In genomic region chr3:189195302-189195701, GRCh38 we compare ENCODE assay signal across 13 cellular contexts. TPM values are rescaled to one million over a fixed set of nuclear protein-coding genes. Genes with fewer than 3 reads are reported as not detected.
DNase-seq lines count a peak whose midpoint lies in the region; ATAC-seq and TF ChIP-seq lines count a peak whose summit lies in the region.
"Had no signal": no experiment of that assay in that cellular context is flagged by ENCODE, and none has a peak within 500 bp of the region (broad histone marks: within the 10 kb centered on the region; RNA-seq: fewer than 3 reads in every experiment).

No MANE protein-coding gene starts in this region.

- no peak overlapping the region for H3K27ac ChIP-seq in mesenchymal stem cell (ENCODE audit: low read length, poor library complexity, severe bottlenecking)
- H3K27ac ChIP-seq: body of pancreas had no signal

- H3K4me1 Mint-ChIP-seq in activated CD4-positive, alpha-beta T cell treated with anti-CD3 and anti-CD28 coated beads for 36 hours: no peaks in the 10 kb centered on the region
- H3K4me1 Mint-ChIP-seq in osteocyte (ENCODE audit: unreplicated experiment): no peaks in the 10 kb centered on the region

- H3K9ac ChIP-seq in mesenchymal stem cell (ENCODE audit: low read length): no peak overlapping the region

- no peak overlapping the region for H4K8ac ChIP-seq in mesenchymal stem cell (ENCODE audit: low read length)

- CTCF ChIA-PET in activated CD4-positive, alpha-beta T cell treated with anti-CD3 and anti-CD28 coated beads for 36 hours (lab: Charles Lee): interaction anchor here (0.5 to 1.1 kb wide), 2 partner anchors 13 to 20 kb away, joined by 3 read pairs; no protein-coding TSS in a partner anchor

- no peak overlapping the region for H3K23ac ChIP-seq in mesenchymal stem cell (ENCODE audit: low read length in 2 of 2)

- H3K27me3 Mint-ChIP-seq in activated CD4-positive, alpha-beta T cell treated with anti-CD3 and anti-CD28 coated beads for 36 hours: peaks cover 2% of the 10 kb centered on the region
- peaks cover 23% of the 10 kb centered on the region for H3K27me3 Mint-ChIP-seq in osteocyte (ENCODE audit: unreplicated experiment)
- H3K27me3 Mint-ChIP-seq: stimulated activated naive CD8-positive, alpha-beta T cell treated with anti-CD3 and anti-CD28 coated beads, Interleukin-15, Interleukin-2, amounts not matched to agents 100 ng/mL and 50 ng/mL, for 24 hours had no signal

- H2BK12ac ChIP-seq in mesenchymal stem cell (ENCODE audit: low read length in 2 of 2): no peak overlapping the region

- H3K27ac Mint-ChIP-seq in activated CD4-positive, alpha-beta T cell treated with anti-CD3 and anti-CD28 coated beads for 36 hours: no peak overlapping the region
- no peak overlapping the region for H3K27ac Mint-ChIP-seq in osteocyte (ENCODE audit: unreplicated experiment)
- H3K27ac Mint-ChIP-seq: stimulated activated naive CD8-positive, alpha-beta T cell treated with anti-CD3 and anti-CD28 coated beads, Interleukin-15, Interleukin-2, amounts not matched to agents 100 ng/mL and 50 ng/mL, for 24 hours had no signal

- 96% methylated on average over 5 of the region's 5 CpGs for WGBS in mesenchymal stem cell

- no peak overlapping the region for H2AK5ac ChIP-seq in mesenchymal stem cell (ENCODE audit: low read length, severe bottlenecking)

- no peak overlapping the region for H3K4ac ChIP-seq in mesenchymal stem cell (ENCODE audit: low read depth in 1 of 2, low read length in 2 of 2)

- no peaks in the 10 kb centered on the region for H3K27me3 ChIP-seq in mesenchymal stem cell (ENCODE audit: control insufficient read depth in 1 of 2, insufficient read depth in 1 of 2, low read length in 2 of 2)
- H3K27me3 ChIP-seq: body of pancreas had no signal

- H3K18ac ChIP-seq in mesenchymal stem cell (ENCODE audit: low read depth in 1 of 2, low read length in 2 of 2): no peak overlapping the region

- no peaks in the 10 kb centered on the region for H3K36me3 ChIP-seq in mesenchymal stem cell (ENCODE audit: control insufficient read depth in 1 of 2, insufficient read depth in 2 of 2, low read depth in 1 of 2, low read length in 2 of 2)

- H3K79me1 ChIP-seq in mesenchymal stem cell (replicated peaks; ENCODE audit: low read length, poor library complexity, severe bottlenecking): no peaks in the 10 kb centered on the region

- H3K4me3 ChIP-seq in epithelial cell of proximal tubule (ENCODE audit: low read depth, low read length): no peak overlapping the region
- H3K4me3 ChIP-seq in mesenchymal stem cell (ENCODE audit: insufficient read depth in 1 of 2, low read depth in 1 of 2, low read length in 2 of 2): no peak overlapping the region
- H3K4me3 ChIP-seq: body of pancreas had no signal

- H3K14ac ChIP-seq in mesenchymal stem cell (ENCODE audit: low read length in 2 of 2): no peak overlapping the region

- POLR2A ChIA-PET in activated CD4-positive, alpha-beta T cell treated with anti-CD3 and anti-CD28 coated beads for 36 hours (lab: Charles Lee): no interaction called here

- no peak overlapping the region for H2BK5ac ChIP-seq in mesenchymal stem cell (ENCODE audit: low read depth, low read length, poor library complexity, severe bottlenecking)

- no peak overlapping the region for H2AFZ ChIP-seq in mesenchymal stem cell (ENCODE audit: low read depth, low read length)

- no peak overlapping the region for H4K91ac ChIP-seq in mesenchymal stem cell (ENCODE audit: low read length)

- intact Hi-C loops in activated CD4-positive, alpha-beta T cell treated with anti-CD3 and anti-CD28 coated beads for 36 hours (cut with DNase I, micrococcal nuclease): no loop called here

- H3K36me3 Mint-ChIP-seq in activated CD4-positive, alpha-beta T cell treated with anti-CD3 and anti-CD28 coated beads for 36 hours (ENCODE audit: low read depth): peaks cover 8% of the 10 kb centered on the region
- peaks cover 4% of the 10 kb centered on the region for H3K36me3 Mint-ChIP-seq in osteocyte (ENCODE audit: unreplicated experiment)

- H3K4me1 ChIP-seq in mesenchymal stem cell (ENCODE audit: control insufficient read depth, insufficient read depth, low read depth, low read length): no peaks in the 10 kb centered on the region
- H3K4me1 ChIP-seq: body of pancreas had no signal

- no peak overlapping the region for H3K4me2 ChIP-seq in mesenchymal stem cell (ENCODE audit: low read length, poor library complexity, severe bottlenecking)

- H2BK120ac ChIP-seq in mesenchymal stem cell (ENCODE audit: low read depth, low read length): no peak overlapping the region

- peak; percentile 24 for DNase-seq in activated CD4-positive, alpha-beta T cell treated with anti-CD3 and anti-CD28 coated beads for 36 hours
- DNase-seq in activated CD4-positive, alpha-beta T cell treated with anti-CD3 and anti-CD28 coated beads, Interleukin-2, amount 50 U/mL, for 1 hour: no peak
- peak; percentile 41 for DNase-seq in NAMALWA (ENCODE audit: low spot score)
- DNase-seq in epithelial cell of proximal tubule (ENCODE audit: low read depth): no peak
- DNase-seq in osteocyte (ENCODE audit: extremely low spot score, unreplicated experiment): no peak
- no peak for DNase-seq in mesenchymal stem cell
- DNase-seq: activated CD8-positive, alpha-beta memory T cell treated with anti-CD3 and anti-CD28 coated beads, Interleukin-2, amount 50 U/mL, for 48 hours; HCEC 1CT; left cardiac atrium had no signal

- H3K9me3 Mint-ChIP-seq in activated CD4-positive, alpha-beta T cell treated with anti-CD3 and anti-CD28 coated beads for 36 hours (ENCODE audit: low read depth): peaks cover 35% of the 10 kb centered on the region
- H3K9me3 Mint-ChIP-seq in osteocyte (ENCODE audit: unreplicated experiment): peaks cover 39% of the 10 kb centered on the region

- H3K4me3 Mint-ChIP-seq in activated CD4-positive, alpha-beta T cell treated with anti-CD3 and anti-CD28 coated beads for 36 hours: no peak overlapping the region
- H3K4me3 Mint-ChIP-seq in osteocyte (ENCODE audit: unreplicated experiment): no peak overlapping the region
- H3K4me3 Mint-ChIP-seq: stimulated activated naive CD8-positive, alpha-beta T cell treated with anti-CD3 and anti-CD28 coated beads, Interleukin-15, Interleukin-2, amounts not matched to agents 100 ng/mL and 50 ng/mL, for 24 hours had no signal

- H3K9me3 ChIP-seq in mesenchymal stem cell (ENCODE audit: control insufficient read depth, low read length): peaks cover 47% of the 10 kb centered on the region
- H3K9me3 ChIP-seq: body of pancreas had no signal

- ATAC-seq in activated CD4-positive, alpha-beta T cell treated with anti-CD3 and anti-CD28 coated beads for 36 hours: peak; percentile 49
- ATAC-seq in GM18867 (IDR thresholded peaks at IDR 0.05; ENCODE audit: unreplicated experiment) (no peak), HG02981 (IDR thresholded peaks at IDR 0.05; ENCODE audit: unreplicated experiment) (no peak)
- ATAC-seq: body of pancreas, left cardiac atrium had no signal

- no peak overlapping the region for H2BK15ac ChIP-seq in mesenchymal stem cell (ENCODE audit: low read depth, poor library complexity, severe bottlenecking)

- TF ChIP-seq CTCF in epithelial cell of proximal tubule (conservative IDR thresholded peaks at IDR 0.05; ENCODE audit: low read depth, low read length) (peak; percentile 26), osteocyte (IDR thresholded peaks at IDR 0.05) (peak; percentile 12)

RNA-seq across cellular contexts. Expression of gene TPRG1, which starts 23.5 kb away (rescaled TPM):
- 10 to 100 TPM; 11.6 to 11.9 TPM for total RNA-seq in activated CD4-positive, alpha-beta T cell treated with anti-CD3 and anti-CD28 coated beads for 36 hours
- total RNA-seq in epithelial cell of proximal tubule: not detected in 2 replicates
- total RNA-seq in osteocyte: 0.46 and 1.6 TPM in 2 replicates
- polyA plus RNA-seq in mesenchymal stem cell (2013, experiment 1 of 2): 0.08 TPM
- polyA plus RNA-seq in mesenchymal stem cell (2013, experiment 2 of 2): 0.16 TPM

Comparison
In these comparisons a context has a peak if more than half of its experiments do, and no peak if none do; other contexts are left out.
1. DNase-seq: peak in activated CD4-positive, alpha-beta T cell treated with anti-CD3 and anti-CD28 coated beads for 36 hours (single experiment) and NAMALWA (single experiment); none in activated CD4-positive, alpha-beta T cell treated with anti-CD3 and anti-CD28 coated beads, Interleukin-2, amount 50 U/mL, for 1 hour (single experiment), epithelial cell of proximal tubule (single experiment), osteocyte (single experiment) and mesenchymal stem cell (single experiment).